In genomic region chr5:97111612-97112011, GRCh38 we compare ENCODE assay signal across 2 cellular contexts.
A peak's percentile ranks its signal among the peaks of the same experiment; 100 is the strongest.
TF ChIP-seq lines count a peak whose summit lies in the region.

No MANE protein-coding gene starts in this region.

TF ChIP-seq in HepG2, 621 proteins besides CTCF, POLR2A, EP300 and RAD21:
- TF ChIP-seq PAXIP1 (CRISPR knock-in tag; conservative IDR thresholded peaks at IDR 0.05) (0 out of 2 replicates have a peak, but pooled peaks have one; percentile 36), ZNF589 (CRISPR knock-in tag; conservative IDR thresholded peaks at IDR 0.05) (no peak), ZNF644 (CRISPR knock-in tag; IDR thresholded peaks at IDR 0.05; ENCODE audit: low read depth) (peak; percentile 49; the same call in 1 of the 2 replicates), ZNF792 (CRISPR knock-in tag; IDR thresholded peaks at IDR 0.05) (no peak), HNF4G (IDR thresholded peaks at IDR 0.05; ENCODE audit: borderline replicate concordance, low read depth, low read length) (0 out of 2 replicates have a peak, but pooled peaks have one; percentile 26), HNF4G (CRISPR knock-in tag; IDR thresholded peaks at IDR 0.05; ENCODE audit: borderline replicate concordance, low read depth) (no peak), TCF7 (IDR thresholded peaks at IDR 0.05; ENCODE audit: low read depth) (peak; percentile 57), ZNF703 (CRISPR knock-in tag; IDR thresholded peaks at IDR 0.05; ENCODE audit: borderline replicate concordance) (no peak), HNF4A (CRISPR knock-in tag; IDR thresholded peaks at IDR 0.05) (peak; percentile 57)

TF ChIP-seq in GM12878, 131 proteins besides CTCF, POLR2A, EP300 and RAD21:
- TF ChIP-seq TCF7 (IDR thresholded peaks at IDR 0.05; ENCODE audit: borderline replicate concordance) (0 out of 2 replicates have a peak, but pooled peaks have one; percentile 42), CBFB (IDR thresholded peaks at IDR 0.05; ENCODE audit: low read depth) (no peak), CREM (IDR thresholded peaks at IDR 0.05; ENCODE audit: low read depth) (no peak)
